In genomic region chr12:42982828-42983227, GRCh38 we compare ENCODE assay signal across 2 cellular contexts.
A peak's percentile ranks its signal among the peaks of the same experiment; 100 is the strongest.
TF ChIP-seq lines count a peak whose summit lies in the region.

No MANE protein-coding gene starts in this region.

TF ChIP-seq in SK-N-SH treated with all-trans-retinoic acid at 6 μM for 48 hours, 23 proteins besides CTCF, POLR2A, EP300 and RAD21:
- TF ChIP-seq ZNF8 (CRISPR knock-in tag; IDR thresholded peaks at IDR 0.05) (no peak), CREB5 (CRISPR knock-in tag; IDR thresholded peaks at IDR 0.05; ENCODE audit: low read depth) (peak; percentile 52; the same call in 1 of the 2 replicates), SNAI2 (CRISPR knock-in tag; IDR thresholded peaks at IDR 0.05) (no peak), ISL1 (CRISPR knock-in tag; IDR thresholded peaks at IDR 0.05) (peak; percentile 76), GLIS3 (CRISPR knock-in tag; IDR thresholded peaks at IDR 0.05) (0 out of 2 replicates have a peak, but pooled peaks have one; percentile 19)

TF ChIP-seq in SK-N-SH, 30 proteins besides CTCF, POLR2A, EP300 and RAD21:
- TF ChIP-seq FOSL2 (IDR thresholded peaks at IDR 0.05; ENCODE audit: borderline replicate concordance, low read depth), result no peak
- TF ChIP-seq MAX (IDR thresholded peaks at IDR 0.05; ENCODE audit: low read depth), result no peak
- no peak for TF ChIP-seq NFIC (IDR thresholded peaks at IDR 0.05; ENCODE audit: borderline replicate concordance)
- TF ChIP-seq GATA2 (CRISPR knock-in tag; IDR thresholded peaks at IDR 0.05), result no peak
- no peak for TF ChIP-seq RXRA (IDR thresholded peaks at IDR 0.05; ENCODE audit: borderline replicate concordance, low read depth)
- no peak for TF ChIP-seq SMC3 (IDR thresholded peaks at IDR 0.05; ENCODE audit: low read depth, low read length)
- no peak for TF ChIP-seq USF2 (IDR thresholded peaks at IDR 0.05; ENCODE audit: borderline replicate concordance, low read depth, low read length)
- no peak for TF ChIP-seq FOXM1 (IDR thresholded peaks at IDR 0.05; ENCODE audit: low read depth)
- no peak for TF ChIP-seq IRF3 (IDR thresholded peaks at IDR 0.05; ENCODE audit: low read depth, low read length)
- no peak for TF ChIP-seq GABPA (IDR thresholded peaks at IDR 0.05; ENCODE audit: low read depth)
- no peak for TF ChIP-seq FOXJ3 (CRISPR knock-in tag; IDR thresholded peaks at IDR 0.05)
- TF ChIP-seq MXI1 (IDR thresholded peaks at IDR 0.05; ENCODE audit: low read depth, low read length), result no peak
- no peak for TF ChIP-seq RFX5 (IDR thresholded peaks at IDR 0.05; ENCODE audit: low read length)
- no peak for TF ChIP-seq SIN3A (IDR thresholded peaks at IDR 0.05; ENCODE audit: borderline replicate concordance, low read depth, low read length)
- TF ChIP-seq POLR2AphosphoS5 (IDR thresholded peaks at IDR 0.05; ENCODE audit: low read depth, low read length), result no peak
- TF ChIP-seq PBX3 (IDR thresholded peaks at IDR 0.05), result no peak
- no peak for TF ChIP-seq TCF12 (IDR thresholded peaks at IDR 0.05)
- TF ChIP-seq REST (IDR thresholded peaks at IDR 0.05; ENCODE audit: low read depth, low read length), result no peak
- no peak for TF ChIP-seq EZH2phosphoT487 (IDR thresholded peaks at IDR 0.05; ENCODE audit: borderline replicate concordance, low read depth)
TF ChIP-seq in SK-N-SH: peak in this region for 0.
